Comparison of ENCODE assay signal across 8 cellular contexts in the genomic region with DNA sequence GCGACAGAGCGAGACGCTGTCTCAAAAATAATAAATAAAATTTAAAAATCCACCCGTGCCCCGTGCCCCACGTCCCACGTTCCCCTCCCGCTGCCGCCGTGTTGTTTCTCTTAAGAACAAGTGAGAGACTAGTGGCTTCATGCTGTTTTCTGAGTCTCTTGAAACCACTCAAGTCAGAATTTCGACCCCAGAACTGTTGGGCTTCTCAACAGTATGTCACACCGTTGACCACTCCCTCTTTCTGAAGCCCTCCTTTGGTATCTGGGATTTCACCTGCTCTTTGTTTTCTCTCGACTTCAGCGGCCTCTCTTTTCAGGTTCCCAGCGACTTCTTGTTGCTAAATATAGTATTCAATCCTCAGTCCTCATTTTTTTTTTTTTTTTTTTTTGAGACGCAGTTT. TPM values are rescaled to one million over a fixed set of nuclear protein-coding genes. Genes with fewer than 3 reads are reported as not detected.
DNase-seq lines count a peak whose midpoint lies in the region; ATAC-seq and TF ChIP-seq lines count a peak whose summit lies in the region.

No MANE protein-coding gene starts in this region.

- peak overlapping the region in 1 of 2 donors; percentile 29 for H3K9ac ChIP-seq in liver (ENCODE audit: low read depth in 1 of 2, low read length in 2 of 2)

- H3K9me3 ChIP-seq in liver (ENCODE audit: control insufficient read depth in 4 of 4, low read length in 3 of 4) (no peaks in the 10 kb centered on the region), tibial nerve (no peaks in the 10 kb centered on the region)

- TF ChIP-seq RAD21 in liver (IDR thresholded peaks at IDR 0.05): no peak

- H3K36me3 Mint-ChIP-seq in activated T-cell treated with anti-CD3 and anti-CD28 coated beads, Interleukin-2, amount 50 U/mL, for 4 hours (ENCODE audit: insufficient read depth): peaks cover 10% of the 10 kb centered on the region
- peaks cover 10% of the 10 kb centered on the region for H3K36me3 Mint-ChIP-seq in activated naive CD8-positive, alpha-beta T cell treated with anti-CD3 and anti-CD28 coated beads for 36 hours

- 58% methylated on average over 16 of the region's 16 CpGs for WGBS in liver
- WGBS in tibial nerve, 2 donors: 56 to 63% methylated on average over 16 of the region's 16 CpGs

- H3K27ac ChIP-seq in liver (ENCODE audit: low read depth in 1 of 2, low read length in 2 of 2) (peak overlapping the region; percentile 94 to 95), tibial nerve (peak overlapping the region in 2 of 4 donors; percentile 87 to 91)

- TF ChIP-seq EP300 in tibial nerve (IDR thresholded peaks at IDR 0.05): no peak

- H3K27me3 Mint-ChIP-seq in activated T-cell treated with anti-CD3 and anti-CD28 coated beads, Interleukin-2, amount 50 U/mL, for 4 hours (ENCODE audit: low read depth): no peaks in the 10 kb centered on the region
- no peaks in the 10 kb centered on the region for H3K27me3 Mint-ChIP-seq in activated naive CD8-positive, alpha-beta T cell treated with anti-CD3 and anti-CD28 coated beads for 36 hours

- H3K27me3 ChIP-seq in liver (ENCODE audit: control insufficient read depth in 4 of 4, insufficient read depth in 4 of 4, low read length in 3 of 4) (no peaks in the 10 kb centered on the region), tibial nerve (no peaks in the 10 kb centered on the region)

- H3K36me3 ChIP-seq in liver (ENCODE audit: control insufficient read depth in 4 of 4, insufficient read depth in 3 of 4, low read depth in 1 of 4, low read length in 3 of 4) (peaks cover 1 to 13% (median 7%) of the 10 kb centered on the region in 4 donors), tibial nerve (peaks cover 0 to 25% (median 12%) of the 10 kb centered on the region in 3 donors)

- TF ChIP-seq CTCF in liver (IDR thresholded peaks at IDR 0.05; ENCODE audit: low read depth, low read length, missing input control): no peak
- TF ChIP-seq CTCF in tibial nerve (IDR thresholded peaks at IDR 0.05): no peak

- peaks cover 30% of the 10 kb centered on the region for H3K4me1 Mint-ChIP-seq in activated T-cell treated with anti-CD3 and anti-CD28 coated beads, Interleukin-2, amount 50 U/mL, for 4 hours (ENCODE audit: low read depth)
- H3K4me1 Mint-ChIP-seq in activated naive CD8-positive, alpha-beta T cell treated with anti-CD3 and anti-CD28 coated beads for 36 hours: peaks cover 23% of the 10 kb centered on the region

- TF ChIP-seq POLR2A in tibial nerve (IDR thresholded peaks at IDR 0.05): no peak

- no peak for ATAC-seq in activated T-cell treated with anti-CD3 and anti-CD28 coated beads, Interleukin-2, amount 50 U/mL, for 4 hours
- no peak for ATAC-seq in GM18502 (IDR thresholded peaks at IDR 0.05; ENCODE audit: poor library complexity, unreplicated experiment)

- H3K4me3 Mint-ChIP-seq in activated T-cell treated with anti-CD3 and anti-CD28 coated beads, Interleukin-2, amount 50 U/mL, for 4 hours: peak overlapping the region; percentile 100
- peak overlapping the region; percentile 99 for H3K4me3 Mint-ChIP-seq in activated naive CD8-positive, alpha-beta T cell treated with anti-CD3 and anti-CD28 coated beads for 36 hours

- H3K27ac Mint-ChIP-seq in activated naive CD8-positive, alpha-beta T cell treated with anti-CD3 and anti-CD28 coated beads for 36 hours: peak overlapping the region; percentile 97

- H3K4me3 ChIP-seq in liver (ENCODE audit: low read depth in 1 of 3, low read length in 3 of 3) (peak overlapping the region in 2 of 3 donors; percentile 60 to 64), tibial nerve (peak overlapping the region; percentile 58 to 80 (median 68))

- no peak for DNase-seq in activated T-cell treated with anti-CD3 and anti-CD28 coated beads, Interleukin-2, amount 50 U/mL, for 4 hours
- DNase-seq in activated T-cell treated with anti-CD3 and anti-CD28 coated beads for 4 hours: no peak
- no peak for DNase-seq in activated naive CD8-positive, alpha-beta T cell treated with anti-CD3 and anti-CD28 coated beads for 36 hours
- no peak for DNase-seq in tibial nerve (ENCODE audit: low spot score in 2 of 2)
- DNase-seq in ureter (ENCODE audit: low spot score): no peak
- DNase-seq in NCI-H2029 (lab: John Stamatoyannopoulos, UW): no peak

- no peaks in the 10 kb centered on the region for H3K9me3 Mint-ChIP-seq in activated T-cell treated with anti-CD3 and anti-CD28 coated beads, Interleukin-2, amount 50 U/mL, for 4 hours
- no peaks in the 10 kb centered on the region for H3K9me3 Mint-ChIP-seq in activated naive CD8-positive, alpha-beta T cell treated with anti-CD3 and anti-CD28 coated beads for 36 hours

- H3K4me1 ChIP-seq in liver (ENCODE audit: control insufficient read depth in 4 of 4, insufficient read depth in 4 of 4, low read length in 3 of 4) (peaks cover 0 to 9% (median under 1%) of the 10 kb centered on the region in 4 donors), tibial nerve (peaks cover 0 to 21% (median 9%) of the 10 kb centered on the region in 4 donors)

TF ChIP-seq in liver, 16 proteins besides CTCF, POLR2A, EP300 and RAD21:
- TF ChIP-seq, protein P1, sequence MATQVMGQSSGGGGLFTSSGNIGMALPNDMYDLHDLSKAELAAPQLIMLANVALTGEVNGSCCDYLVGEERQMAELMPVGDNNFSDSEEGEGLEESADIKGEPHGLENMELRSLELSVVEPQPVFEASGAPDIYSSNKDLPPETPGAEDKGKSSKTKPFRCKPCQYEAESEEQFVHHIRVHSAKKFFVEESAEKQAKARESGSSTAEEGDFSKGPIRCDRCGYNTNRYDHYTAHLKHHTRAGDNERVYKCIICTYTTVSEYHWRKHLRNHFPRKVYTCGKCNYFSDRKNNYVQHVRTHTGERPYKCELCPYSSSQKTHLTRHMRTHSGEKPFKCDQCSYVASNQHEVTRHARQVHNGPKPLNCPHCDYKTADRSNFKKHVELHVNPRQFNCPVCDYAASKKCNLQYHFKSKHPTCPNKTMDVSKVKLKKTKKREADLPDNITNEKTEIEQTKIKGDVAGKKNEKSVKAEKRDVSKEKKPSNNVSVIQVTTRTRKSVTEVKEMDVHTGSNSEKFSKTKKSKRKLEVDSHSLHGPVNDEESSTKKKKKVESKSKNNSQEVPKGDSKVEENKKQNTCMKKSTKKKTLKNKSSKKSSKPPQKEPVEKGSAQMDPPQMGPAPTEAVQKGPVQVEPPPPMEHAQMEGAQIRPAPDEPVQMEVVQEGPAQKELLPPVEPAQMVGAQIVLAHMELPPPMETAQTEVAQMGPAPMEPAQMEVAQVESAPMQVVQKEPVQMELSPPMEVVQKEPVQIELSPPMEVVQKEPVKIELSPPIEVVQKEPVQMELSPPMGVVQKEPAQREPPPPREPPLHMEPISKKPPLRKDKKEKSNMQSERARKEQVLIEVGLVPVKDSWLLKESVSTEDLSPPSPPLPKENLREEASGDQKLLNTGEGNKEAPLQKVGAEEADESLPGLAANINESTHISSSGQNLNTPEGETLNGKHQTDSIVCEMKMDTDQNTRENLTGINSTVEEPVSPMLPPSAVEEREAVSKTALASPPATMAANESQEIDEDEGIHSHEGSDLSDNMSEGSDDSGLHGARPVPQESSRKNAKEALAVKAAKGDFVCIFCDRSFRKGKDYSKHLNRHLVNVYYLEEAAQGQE (IDR thresholded peaks at IDR 0.05): no peak
- no peak for TF ChIP-seq NR2F2 (IDR thresholded peaks at IDR 0.05)

RNA-seq across cellular contexts. Expression of a gene that starts 1.0 kb away (rescaled TPM):
- total RNA-seq in activated T-cell treated with anti-CD3 and anti-CD28 coated beads, Interleukin-2, amount 50 U/mL, for 4 hours: 10 to 100 TPM; 40.0 to 44.7 (median 40.0) TPM
- total RNA-seq in activated naive CD8-positive, alpha-beta T cell treated with anti-CD3 and anti-CD28 coated beads for 36 hours: 10 to 100 TPM; 41.6 to 43.8 TPM
- total RNA-seq in liver: 10 to 100 TPM; 19.5 to 26.7 TPM
- polyA plus RNA-seq in liver: 10 to 100 TPM; 12.4 to 15.5 TPM
- total RNA-seq in tibial nerve: 10 to 100 TPM; 29.1 to 42.3 (median 31.5) TPM
- total RNA-seq in ureter: 62.9 TPM

RNA-seq across cellular contexts. Expression of a gene that starts 24.7 kb away (rescaled TPM):
- total RNA-seq in activated T-cell treated with anti-CD3 and anti-CD28 coated beads, Interleukin-2, amount 50 U/mL, for 4 hours: 100 to 1,000 TPM; 151 to 173 (median 163) TPM
- 10 to 100 TPM; 52.6 to 53.8 TPM for total RNA-seq in activated naive CD8-positive, alpha-beta T cell treated with anti-CD3 and anti-CD28 coated beads for 36 hours
- total RNA-seq in liver (100 to 1,000 TPM in 1 of 2 donors, 10 to 100 TPM in 1; 44.8 to 121 TPM), tibial nerve (10 to 100 TPM; 11.4 to 62.7 (median 31.5) TPM), ureter (28.1 TPM)
- polyA plus RNA-seq in liver: 100 to 1,000 TPM in 1 of 2 donors, 10 to 100 TPM in 1; 36.3 to 173 TPM

RNA-seq across cellular contexts. Expression of a gene that starts 34.2 kb away (rescaled TPM):
- total RNA-seq in activated T-cell treated with anti-CD3 and anti-CD28 coated beads, Interleukin-2, amount 50 U/mL, for 4 hours: 1 to 10 TPM in 1 of 3 donors, under 1 TPM in 2; 0.73 to 1.3 (median 0.86) TPM
- total RNA-seq in activated naive CD8-positive, alpha-beta T cell treated with anti-CD3 and anti-CD28 coated beads for 36 hours: under 1 TPM; 0.29 to 0.34 TPM
- total RNA-seq in liver (under 1 TPM; 0.05 to 0.08 TPM), tibial nerve (1 to 10 TPM in 1 of 4 donors, under 1 TPM in 3; 0.22 to 2.0 (median 0.36) TPM), ureter (0.57 TPM)
- under 1 TPM in 1 of 2 donors, not detected in 1; 0.05 TPM for polyA plus RNA-seq in liver

RNA-seq across cellular contexts. Expression of a gene that starts 37.0 kb away (rescaled TPM):
- 10 to 100 TPM; 74.5 to 91.5 (median 91.4) TPM for total RNA-seq in activated T-cell treated with anti-CD3 and anti-CD28 coated beads, Interleukin-2, amount 50 U/mL, for 4 hours
- total RNA-seq in activated naive CD8-positive, alpha-beta T cell treated with anti-CD3 and anti-CD28 coated beads for 36 hours: 10 to 100 TPM; 83.0 to 86.4 TPM
- total RNA-seq in liver (1 to 10 TPM; 8.0 to 8.5 TPM), tibial nerve (10 to 100 TPM; 28.0 to 61.2 (median 36.0) TPM), ureter (27.2 TPM)
- 10 to 100 TPM in 1 of 2 donors, 1 to 10 TPM in 1; 8.0 to 18.7 TPM for polyA plus RNA-seq in liver
